Comparison of ENCODE assay signal across 10 cellular contexts in genomic region chr13:40109324-40109958, GRCh38.
DNase-seq lines count a peak whose midpoint lies in the region; ATAC-seq and TF ChIP-seq lines count a peak whose summit lies in the region.
"Had no signal": no experiment of that assay in that cellular context is flagged by ENCODE, and none has a peak within 500 bp of the region (broad histone marks: within the 10 kb centered on the region; RNA-seq: fewer than 3 reads in every experiment).

No MANE protein-coding gene starts in this region.

- in situ Hi-C loops in astrocyte of the cerebellum (cut with HindIII; ENCODE audit: low sequenced_read_pairs): no loop called here

- H3K4me3 ChIP-seq in astrocyte of the cerebellum (ENCODE audit: low read depth, low read length) (no peak overlapping the region), left lung (no peak overlapping the region), SJCRH30 (no peak overlapping the region)

- H3K36me3 ChIP-seq in left lung: no peaks in the 10 kb centered on the region
- H3K36me3 ChIP-seq in SJCRH30: no peaks in the 10 kb centered on the region

- H3K4me1 ChIP-seq in left lung (no peaks in the 10 kb centered on the region), SJCRH30 (no peaks in the 10 kb centered on the region)

- H3K9me3 ChIP-seq in left lung: no peaks in the 10 kb centered on the region
- no peaks in the 10 kb centered on the region; the same call in 1 of the 2 replicates for H3K9me3 ChIP-seq in SJCRH30 (replicated peaks)

- TF ChIP-seq CTCF in astrocyte of the cerebellum (IDR thresholded peaks at IDR 0.05; ENCODE audit: low read depth, low read length, missing control alignments): no peak
- no peak for TF ChIP-seq CTCF in left lung (IDR thresholded peaks at IDR 0.05)

- no peaks in the 10 kb centered on the region for H3K27me3 ChIP-seq in left lung
- no peaks in the 10 kb centered on the region for H3K27me3 ChIP-seq in SJCRH30

- H3K27ac ChIP-seq in left lung: peak overlapping the region in 1 of 2 donors; percentile 47
- H3K27ac ChIP-seq in SJCRH30: no peak overlapping the region

- ATAC-seq in left lung (peak; percentile 83), HG03135 (IDR thresholded peaks at IDR 0.05; ENCODE audit: unreplicated experiment) (no peak)

- intact Hi-C loops in left lung (cut with DNase I): no loop called here

- DNase-seq in AG08396 (ENCODE audit: low spot score): peak; percentile 46
- peak; percentile 49 for DNase-seq in HPDE6-E6E7 (ENCODE audit: extremely low spot score)
- DNase-seq in astrocyte of the cerebellum (ENCODE audit: low read depth): peak; percentile 42
- DNase-seq in left lung: no peak
- DNase-seq in COR-L47 (lab: John Stamatoyannopoulos, UW): no peak
- DNase-seq in NK-92 treated with Interleukin-12 subunit alpha and Interleukin-12 subunit beta, amount 100 ng/mL, for 24 hours (lab: John Stamatoyannopoulos, UW): no peak
- DNase-seq in SJCRH30: no peak
- DNase-seq: midbrain, NCI-H748 treated with DMSO at 0.1 percent for 48 hours had no signal

Comparison
In these comparisons a context has a peak if more than half of its experiments do, and no peak if none do; other contexts are left out.
1. DNase-seq: peak in AG08396 (single experiment), HPDE6-E6E7 (single experiment) and astrocyte of the cerebellum (single experiment); none in left lung (0 of 2), COR-L47 (single experiment), NK-92 treated with Interleukin-12 subunit alpha and Interleukin-12 subunit beta, amount 100 ng/mL, for 24 hours (single experiment) and SJCRH30 (0 of 2).